Comparison of ENCODE assay signal across 1 cellular context in genomic region chr13:80341098-80341701, GRCh38.
TF ChIP-seq lines count a peak whose summit lies in the region.

Gene SPRY2 (minus strand): TSS chr13:80341126. CDS start chr13:80337705, 3,421 bp downstream.

TF ChIP-seq in K562, 482 proteins besides CTCF, POLR2A, EP300 and RAD21 (continued from another document and continues in another):
- TF ChIP-seq ID3 (CRISPR knock-in tag; IDR thresholded peaks at IDR 0.05) (no peak), ID3 (tag; IDR thresholded peaks at IDR 0.05) (0 out of 2 replicates have a peak, but pooled peaks have one; percentile 34), ZNF583 (CRISPR knock-in tag; IDR thresholded peaks at IDR 0.05) (no peak), POLR2AphosphoS5 (IDR thresholded peaks at IDR 0.05; ENCODE audit: control insufficient read depth, insufficient read depth, low read depth, low read length) (peak; percentile 20; the same call in 1 of the 2 replicates), RFX1 (IDR thresholded peaks at IDR 0.05) (no peak), RBFOX2 (IDR thresholded peaks at IDR 0.05; ENCODE audit: low read depth, low read length) (peak; percentile 94), GTF2E2 (tag; IDR thresholded peaks at IDR 0.05) (no peak), HMGN3 (IDR thresholded peaks at IDR 0.05; ENCODE audit: borderline replicate concordance, extremely low read depth, insufficient read length, low read depth, low read length) (peak; percentile 66), PHF8 (IDR thresholded peaks at IDR 0.05; ENCODE audit: borderline replicate concordance, low read length) (peak; percentile 56; the same call in 1 of the 2 replicates), MBD1 (CRISPR knock-in tag; IDR thresholded peaks at IDR 0.05) (no peak), PRMT5 (CRISPR knock-in tag; IDR thresholded peaks at IDR 0.05) (no peak), CCNT2 (IDR thresholded peaks at IDR 0.05; ENCODE audit: borderline replicate concordance, extremely low read depth, insufficient read length, low read depth, low read length) (peak; percentile 59), NFIC (IDR thresholded peaks at IDR 0.05) (no peak), ZNF263 (CRISPR knock-in tag; IDR thresholded peaks at IDR 0.05; ENCODE audit: borderline replicate concordance) (peak; percentile 93), ZNF224 (CRISPR knock-in tag; IDR thresholded peaks at IDR 0.05) (no peak), U2AF1 (optimal IDR thresholded peaks at IDR 0.05; ENCODE audit: low read depth, low read length) (no peak), PCBP1 (IDR thresholded peaks at IDR 0.05; ENCODE audit: low read depth, low read length, poor library complexity, severe bottlenecking) (peak; percentile 68), ETV5 (CRISPR knock-in tag; IDR thresholded peaks at IDR 0.05; ENCODE audit: low read depth) (peak; percentile 83), RB1 (IDR thresholded peaks at IDR 0.05; ENCODE audit: low read depth) (peak; percentile 21; the same call in 1 of the 2 replicates), ZFX (CRISPR knock-in tag; IDR thresholded peaks at IDR 0.05) (peak; percentile 60), TEAD4 (IDR thresholded peaks at IDR 0.05; ENCODE audit: low read length) (peak; percentile 62), TEAD4 (CRISPR knock-in tag; IDR thresholded peaks at IDR 0.05; ENCODE audit: borderline replicate concordance) (no peak), SOX6 (IDR thresholded peaks at IDR 0.05) (peak; percentile 33; the same call in 1 of the 2 replicates), YY1 (IDR thresholded peaks at IDR 0.05; ENCODE audit: borderline replicate concordance in 1 of 3, control insufficient read depth in 1 of 3, extremely low read depth in 1 of 3, insufficient read depth in 3 of 3, insufficient read length in 1 of 3, insufficient replicate concordance in 2 of 3, low read depth in 1 of 3, low read length in 2 of 3) (peak in 1 of 3 experiments; percentile 81), MYC (IDR thresholded peaks at IDR 0.05; ENCODE audit: low read depth, low read length) (peak; percentile 30; the same call in 1 of the 2 replicates), MYC (CRISPR knock-in tag; IDR thresholded peaks at IDR 0.05; ENCODE audit: borderline replicate concordance, low read depth) (no peak), NR1H2 (CRISPR knock-in tag; IDR thresholded peaks at IDR 0.05) (no peak), ZBTB40 (IDR thresholded peaks at IDR 0.05) (peak; percentile 40), ZBTB40 (CRISPR knock-in tag; IDR thresholded peaks at IDR 0.05) (no peak), TFAP4 (CRISPR knock-in tag; IDR thresholded peaks at IDR 0.05; ENCODE audit: borderline replicate concordance) (peak; percentile 46; the same call in 1 of the 2 replicates), VEZF1 (CRISPR knock-in tag; IDR thresholded peaks at IDR 0.05) (peak; percentile 88), UBTF (IDR thresholded peaks at IDR 0.05; ENCODE audit: borderline replicate concordance in 1 of 2, low read depth in 2 of 2, low read length in 2 of 2) (peak in 1 of 2 experiments; percentile 36; a peak in 1 of 4 replicates), EP400 (IDR thresholded peaks at IDR 0.05) (0 out of 2 replicates have a peak, but pooled peaks have one; percentile 6), BCL6 (CRISPR knock-in tag; IDR thresholded peaks at IDR 0.05) (no peak), ETV1 (tag; conservative IDR thresholded peaks at IDR 0.05; ENCODE audit: low read depth) (peak; percentile 85), ZNF639 (CRISPR knock-in tag; conservative IDR thresholded peaks at IDR 0.05 in 1 of 2, IDR thresholded peaks at IDR 0.05 in 1 of 2) (0 out of 4 replicates have a peak, but pooled peaks of 1 of the 2 experiments have one; percentile 35), HCFC1 (IDR thresholded peaks at IDR 0.05; ENCODE audit: low read depth, low read length) (0 out of 2 replicates have a peak, but pooled peaks have one; percentile 22), PYGO2 (tag; IDR thresholded peaks at IDR 0.05) (no peak), POLR2H (tag; IDR thresholded peaks at IDR 0.05; ENCODE audit: low read depth) (peak; percentile 53; the same call in 1 of the 2 replicates), NFYB (IDR thresholded peaks at IDR 0.05; ENCODE audit: extremely low read depth, insufficient read length) (peak; percentile 25)
